In genomic region chr2:183153967-183154366, GRCh38 we compare ENCODE assay signal across 3 cellular contexts.
A peak's percentile ranks its signal among the peaks of the same experiment; 100 is the strongest.
TF ChIP-seq lines count a peak whose summit lies in the region.

No MANE protein-coding gene starts in this region.

TF ChIP-seq in A549, 52 proteins besides CTCF, POLR2A, EP300 and RAD21:
- peak; percentile 37 for TF ChIP-seq ZFP36 (IDR thresholded peaks at IDR 0.05; ENCODE audit: borderline replicate concordance, partially characterized antibody)
- TF ChIP-seq PHF8 (IDR thresholded peaks at IDR 0.05; ENCODE audit: borderline replicate concordance, low read depth): no peak

TF ChIP-seq in HEK293, 187 proteins besides CTCF, POLR2A, EP300 and RAD21:
- TF ChIP-seq ZNF37A (tag by site-specific recombination; IDR thresholded peaks at IDR 0.05): no peak
- TF ChIP-seq SP2 (tag by site-specific recombination; IDR thresholded peaks at IDR 0.05): no peak
- no peak for TF ChIP-seq ZNF350 (tag by site-specific recombination; IDR thresholded peaks at IDR 0.05)
- no peak for TF ChIP-seq ZNF704 (tag by site-specific recombination; IDR thresholded peaks at IDR 0.05)
- TF ChIP-seq KLF9 (tag by site-specific recombination; IDR thresholded peaks at IDR 0.05; ENCODE audit: low read depth): no peak
- TF ChIP-seq ZNF585B (tag by site-specific recombination; IDR thresholded peaks at IDR 0.05): peak; percentile 87
- TF ChIP-seq ZNF426 (tag by site-specific recombination; IDR thresholded peaks at IDR 0.05): no peak

TF ChIP-seq in K562, 482 proteins besides CTCF, POLR2A, EP300 and RAD21:
- TF ChIP-seq HINFP (tag; conservative IDR thresholded peaks at IDR 0.05; ENCODE audit: low read depth): no peak
- no peak for TF ChIP-seq PTBP1 (IDR thresholded peaks at IDR 0.05; ENCODE audit: low read depth, low read length)
- peak; percentile 71 for TF ChIP-seq ZFP36 (IDR thresholded peaks at IDR 0.05; ENCODE audit: low read depth, low read length, partially characterized antibody)
- 0 out of 2 replicates have a peak, but pooled peaks have one; percentile 29 for TF ChIP-seq CEBPZ (IDR thresholded peaks at IDR 0.05; ENCODE audit: borderline replicate concordance, low read depth, low read length)
- no peak for TF ChIP-seq L3MBTL2 (IDR thresholded peaks at IDR 0.05)
- no peak for TF ChIP-seq HNRNPL (IDR thresholded peaks at IDR 0.05; ENCODE audit: low read depth, low read length)
- no peak for TF ChIP-seq ZNF740 (CRISPR knock-in tag; IDR thresholded peaks at IDR 0.05)
- TF ChIP-seq ZNF740 (tag; IDR thresholded peaks at IDR 0.05): no peak
